ENCODE assay signal across 26 cellular contexts in the genomic region with DNA sequence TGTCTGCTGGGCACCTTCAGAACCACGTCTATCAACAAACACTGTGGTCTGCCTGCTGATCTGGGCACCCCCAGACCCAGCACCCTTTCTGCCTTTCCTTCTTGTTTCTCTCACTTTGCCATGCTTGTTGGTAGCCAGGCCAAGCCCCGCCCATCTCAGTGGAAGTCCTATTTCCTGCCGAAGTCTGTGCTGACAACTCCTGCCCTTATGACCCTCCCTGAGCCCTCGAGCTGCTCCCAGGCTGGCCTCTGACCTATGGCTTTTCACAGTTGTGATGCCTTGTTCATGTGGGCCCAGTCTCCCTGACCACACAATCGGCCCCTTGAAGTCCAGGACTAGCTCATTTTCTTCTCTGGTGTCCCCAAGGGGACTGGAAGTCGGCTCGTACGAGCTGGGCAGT.
DNase-seq lines count a peak whose midpoint lies in the region; ATAC-seq and TF ChIP-seq lines count a peak whose summit lies in the region.
"Had no signal": no experiment of that assay in that cellular context is flagged by ENCODE, and none has a peak within 500 bp of the region (broad histone marks: within the 10 kb centered on the region; RNA-seq: fewer than 3 reads in every experiment).

No MANE protein-coding gene starts in this region.

- H3K27ac ChIP-seq in endodermal cell (ENCODE audit: low read depth, low read length) = no peak overlapping the region
- no peak overlapping the region for H3K27ac ChIP-seq in liver (ENCODE audit: low read depth in 1 of 2, low read length in 2 of 2)
- H3K27ac ChIP-seq: A549, foreskin keratinocyte, lower lobe of right lung, neutrophil, prostate gland, upper lobe of left lung had no signal

- H3K9me3 Mint-ChIP-seq in endodermal cell = no peaks in the 10 kb centered on the region
- no peaks in the 10 kb centered on the region for H3K9me3 Mint-ChIP-seq in naive thymus-derived CD8-positive, alpha-beta T cell
- H3K9me3 Mint-ChIP-seq: activated CD4-positive, alpha-beta T cell treated with anti-CD3 and anti-CD28 coated beads, Interleukin-2, amount 10 ng/mL, durations not matched to agents 7 days and 5 days; activated naive CD4-positive, alpha-beta T cell treated with anti-CD3 and anti-CD28 coated beads, Interleukin-2, amount 50 U/mL, for 72 hours; activated T-helper 1 cell treated with anti-CD3 and anti-CD28 coated beads, Interleukin-12 subunit alpha, Interleukin-12 subunit beta, Interleukin-2, Interleukin-4 antibody, amounts not matched to agents 30 ng/mL and 10 ng/mL and 1 ng/mL, durations not matched to agents 14 hours and 24 hours and 36 hours had no signal

- H3K4me3 Mint-ChIP-seq in endodermal cell = no peak overlapping the region
- H3K4me3 Mint-ChIP-seq in naive thymus-derived CD8-positive, alpha-beta T cell = no peak overlapping the region
- H3K4me3 Mint-ChIP-seq in T-helper 17 cell = no peak overlapping the region
- H3K4me3 Mint-ChIP-seq: activated CD4-positive, alpha-beta T cell treated with anti-CD3 and anti-CD28 coated beads, Interleukin-2, amount 10 ng/mL, durations not matched to agents 7 days and 5 days; activated T-helper 1 cell treated with anti-CD3 and anti-CD28 coated beads, Interleukin-12 subunit alpha, Interleukin-12 subunit beta, Interleukin-2, Interleukin-4 antibody, amounts not matched to agents 30 ng/mL and 10 ng/mL and 1 ng/mL, durations not matched to agents 14 hours and 24 hours and 36 hours; B cell had no signal

- H3K27ac Mint-ChIP-seq in endodermal cell (no peak overlapping the region), T-helper 17 cell (no peak overlapping the region)
- H3K27ac Mint-ChIP-seq in naive thymus-derived CD8-positive, alpha-beta T cell = no peak overlapping the region
- H3K27ac Mint-ChIP-seq: activated CD4-positive, alpha-beta T cell treated with anti-CD3 and anti-CD28 coated beads, Interleukin-2, amount 10 ng/mL, durations not matched to agents 7 days and 5 days; activated naive CD4-positive, alpha-beta T cell treated with anti-CD3 and anti-CD28 coated beads, Interleukin-2, amount 50 U/mL, for 72 hours; activated T-helper 1 cell treated with anti-CD3 and anti-CD28 coated beads, Interleukin-12 subunit alpha, Interleukin-12 subunit beta, Interleukin-2, Interleukin-4 antibody, amounts not matched to agents 30 ng/mL and 10 ng/mL and 1 ng/mL, durations not matched to agents 14 hours and 24 hours and 36 hours; B cell had no signal

- ATAC-seq in Right ventricle myocardium inferior (peak; percentile 27), HG02981 (IDR thresholded peaks at IDR 0.05; ENCODE audit: unreplicated experiment) (no peak), T-helper 17 cell (no peak)
- ATAC-seq in naive thymus-derived CD8-positive, alpha-beta T cell = no peak
- ATAC-seq: A549; activated naive CD4-positive, alpha-beta T cell treated with anti-CD3 and anti-CD28 coated beads, Interleukin-2, amount 50 U/mL, for 72 hours; foreskin keratinocyte; lower lobe of right lung had no signal

- TF ChIP-seq RAD21 in liver (IDR thresholded peaks at IDR 0.05) = no peak

- intact Hi-C loops in Right ventricle myocardium inferior (cut with DNase I) (no loop called here), cardiac septum (cut with DNase I) (no loop called here)

- H3K36me3 ChIP-seq in endodermal cell (ENCODE audit: control insufficient read depth, insufficient read depth, low read length) (no peaks in the 10 kb centered on the region), liver (ENCODE audit: control insufficient read depth in 4 of 4, insufficient read depth in 3 of 4, low read depth in 1 of 4, low read length in 3 of 4) (no peaks in the 10 kb centered on the region)
- H3K36me3 ChIP-seq: lower lobe of right lung, neutrophil, prostate gland, upper lobe of left lung had no signal

- H3K4me1 ChIP-seq in endodermal cell (ENCODE audit: control insufficient read depth, insufficient read depth, low read length) (peaks cover 7% of the 10 kb centered on the region), liver (ENCODE audit: control insufficient read depth in 4 of 4, insufficient read depth in 4 of 4, low read length in 3 of 4) (no peaks in the 10 kb centered on the region)
- H3K4me1 ChIP-seq: A549, foreskin keratinocyte, prostate gland had no signal

- POLR2A ChIA-PET in naive thymus-derived CD8-positive, alpha-beta T cell (lab: Charles Lee) = no interaction called here

- peaks cover 18% of the 10 kb centered on the region for H3K4me1 Mint-ChIP-seq in endodermal cell
- peaks cover 0 to 5% (median 0%) of the 10 kb centered on the region in 4 donors for H3K4me1 Mint-ChIP-seq in naive thymus-derived CD8-positive, alpha-beta T cell
- peaks cover 4% of the 10 kb centered on the region for H3K4me1 Mint-ChIP-seq in T-helper 17 cell
- H3K4me1 Mint-ChIP-seq: activated CD4-positive, alpha-beta T cell treated with anti-CD3 and anti-CD28 coated beads, Interleukin-2, amount 10 ng/mL, durations not matched to agents 7 days and 5 days; B cell had no signal

- H3K9me3 ChIP-seq in endodermal cell (ENCODE audit: control insufficient read depth, low read length) (no peaks in the 10 kb centered on the region), liver (ENCODE audit: control insufficient read depth in 4 of 4, low read length in 3 of 4) (no peaks in the 10 kb centered on the region), T-helper 17 cell (ENCODE audit: control insufficient read depth, low read length, poor library complexity, severe bottlenecking) (no peaks in the 10 kb centered on the region)
- H3K9me3 ChIP-seq: A549, lower lobe of right lung, neutrophil, prostate gland, upper lobe of left lung had no signal

- 64 to 77% methylated on average over 6 to 8 of the region's 8 CpGs for WGBS in endodermal cell (ENCODE audit: insufficient coverage in 1 of 2, insufficient read length in 1 of 2), 2 experiments
- 56% methylated on average over 8 of the region's 8 CpGs for WGBS in liver

- H3K27me3 Mint-ChIP-seq in endodermal cell (ENCODE audit: insufficient read depth) = peaks cover 16% of the 10 kb centered on the region
- peaks cover 0 to 12% (median 3%) of the 10 kb centered on the region in 5 donors for H3K27me3 Mint-ChIP-seq in naive thymus-derived CD8-positive, alpha-beta T cell
- peaks cover 28% of the 10 kb centered on the region for H3K27me3 Mint-ChIP-seq in T-helper 17 cell

- H3K27me3 ChIP-seq in endodermal cell (ENCODE audit: control insufficient read depth, insufficient read depth, low read length, poor library complexity, severe bottlenecking) (peaks cover 12% of the 10 kb centered on the region), liver (ENCODE audit: control insufficient read depth in 4 of 4, insufficient read depth in 4 of 4, low read length in 3 of 4) (no peaks in the 10 kb centered on the region)
- H3K27me3 ChIP-seq: upper lobe of left lung had no signal

- no peaks in the 10 kb centered on the region for H3K36me3 Mint-ChIP-seq in endodermal cell (ENCODE audit: low read depth)
- H3K36me3 Mint-ChIP-seq in naive thymus-derived CD8-positive, alpha-beta T cell = no peaks in the 10 kb centered on the region
- no peaks in the 10 kb centered on the region for H3K36me3 Mint-ChIP-seq in T-helper 17 cell (ENCODE audit: low read depth)
- H3K36me3 Mint-ChIP-seq: activated naive CD4-positive, alpha-beta T cell treated with anti-CD3 and anti-CD28 coated beads, Interleukin-2, amount 50 U/mL, for 72 hours had no signal

- no peak overlapping the region for H3K4me3 ChIP-seq in endodermal cell (ENCODE audit: low read length)
- no peak overlapping the region for H3K4me3 ChIP-seq in liver (ENCODE audit: low read depth in 1 of 3, low read length in 3 of 3)
- H3K4me3 ChIP-seq: A549, lower lobe of right lung, prostate gland, upper lobe of left lung had no signal

- no peak for TF ChIP-seq CTCF in endodermal cell (conservative IDR thresholded peaks at IDR 0.05)
- no peak for TF ChIP-seq CTCF in liver (IDR thresholded peaks at IDR 0.05; ENCODE audit: low read depth, low read length, missing input control)

- DNase-seq in Right ventricle myocardium inferior (ENCODE audit: missing footprints) (no peak), cardiac septum (ENCODE audit: low spot score) (no peak), endodermal cell (peak; percentile 75), NOMO-1 treated with DMSO at 0.1 percent for 48 hours (lab: John Stamatoyannopoulos, UW; ENCODE audit: unreplicated experiment) (no peak), T-helper 17 cell (no peak)
- DNase-seq in naive thymus-derived CD8-positive, alpha-beta T cell = no peak
- DNase-seq: activated CD4-positive, alpha-beta T cell treated with anti-CD3 and anti-CD28 coated beads, Interleukin-2, amount 10 ng/mL, durations not matched to agents 7 days and 5 days; effector CD8-positive, alpha-beta T cell; foreskin keratinocyte; GOT3; Karpas-422; lower lobe of right lung; NCI-H146; NCI-H2171 treated with DMSO at 0.1 percent for 48 hours; NCI-H524; stimulated activated CD8-positive, alpha-beta memory T cell treated with anti-CD3 and anti-CD28 coated beads, Interleukin-4, amount 100 ng/mL, for 48 hours; T-helper 1 cell; upper lobe of left lung had no signal

- H3K9ac ChIP-seq in endodermal cell (ENCODE audit: extremely low read depth, low read length, poor library complexity, severe bottlenecking) (no peak overlapping the region), liver (ENCODE audit: low read depth in 1 of 2, low read length in 2 of 2) (no peak overlapping the region)

TF ChIP-seq in liver, 16 proteins besides CTCF, POLR2A, EP300 and RAD21:
- TF ChIP-seq FOXA1 (IDR thresholded peaks at IDR 0.05) (no peak), NR2F2 (IDR thresholded peaks at IDR 0.05) (peak; percentile 96)
